ENCODE assay signal across 8 cellular contexts in genomic region chrX:17590892-17591740, GRCh38.
DNase-seq lines count a peak whose midpoint lies in the region; ATAC-seq, FAIRE-seq and TF ChIP-seq lines count a peak whose summit lies in the region.

No MANE protein-coding gene starts in this region.

- H3K9me3 ChIP-seq in trophoblast cell (ENCODE audit: insufficient read depth, low read depth, low read length) = no peaks in the 10 kb centered on the region

- DNase-seq in GM12891 (ENCODE audit: insufficient read length, low spot score) = peak; percentile 4
- DNase-seq in NCI-H345 treated with DMSO at 0.1 percent for 48 hours (lab: John Stamatoyannopoulos, UW; ENCODE audit: unreplicated experiment) = peak; percentile 31
- no peak for DNase-seq in activated T-cell treated with anti-CD3 and anti-CD28 coated beads, Interleukin-2, amount 50 U/mL, for 4 hours
- DNase-seq in foreskin keratinocyte = peak in 1 of 2 donors; percentile 50
- DNase-seq in trophoblast cell = peak; percentile 27 to 64
- DNase-seq in activated effector memory CD4-positive, alpha-beta T cell treated with Interleukin-2 at 50 U/mL for 16 hours = no peak

- no peaks in the 10 kb centered on the region for H3K36me3 Mint-ChIP-seq in activated T-cell treated with anti-CD3 and anti-CD28 coated beads, Interleukin-2, amount 50 U/mL, for 4 hours (ENCODE audit: insufficient read depth)

- no peak overlapping the region for H2BK5ac ChIP-seq in trophoblast cell (ENCODE audit: low read depth, low read length, poor library complexity)

- no peak overlapping the region for H2AFZ ChIP-seq in trophoblast cell (ENCODE audit: insufficient read depth, low read length, poor library complexity)

- no peak for FAIRE-seq in GM12891 (lab: Jason Lieb, UNC)

- WGBS in trophoblast cell (ENCODE audit: extremely low coverage, insufficient coverage, insufficient read length) = no CpG with 5 or more reads among the region's 9 CpGs

- peaks cover 3% of the 10 kb centered on the region for H3K27me3 Mint-ChIP-seq in activated T-cell treated with anti-CD3 and anti-CD28 coated beads, Interleukin-2, amount 50 U/mL, for 4 hours (ENCODE audit: low read depth)

- no peak overlapping the region for H3K18ac ChIP-seq in trophoblast cell (ENCODE audit: low read length)

- H3K9me3 Mint-ChIP-seq in activated T-cell treated with anti-CD3 and anti-CD28 coated beads, Interleukin-2, amount 50 U/mL, for 4 hours = no peaks in the 10 kb centered on the region

- H3K79me2 ChIP-seq in trophoblast cell (ENCODE audit: control insufficient read depth, insufficient read depth, low read length, poor library complexity) = no peaks in the 10 kb centered on the region

- H3K4ac ChIP-seq in trophoblast cell (ENCODE audit: low read depth, low read length) = no peak overlapping the region

- H2BK120ac ChIP-seq in trophoblast cell (ENCODE audit: insufficient read depth, low read length, poor library complexity) = no peak overlapping the region

- H3K4me2 ChIP-seq in trophoblast cell (ENCODE audit: low read length) = no peak overlapping the region

- no peak overlapping the region for H3K23ac ChIP-seq in trophoblast cell (ENCODE audit: low read length)

- ATAC-seq in HG03064 (IDR thresholded peaks at IDR 0.05; ENCODE audit: low read depth, unreplicated experiment) (peak; percentile 58), foreskin keratinocyte (peak; percentile 62)
- peak; percentile 48 to 62 for ATAC-seq in activated T-cell treated with anti-CD3 and anti-CD28 coated beads, Interleukin-2, amount 50 U/mL, for 4 hours

- H2AK5ac ChIP-seq in trophoblast cell (ENCODE audit: low read length) = no peak overlapping the region

- no peak overlapping the region for H4K12ac ChIP-seq in trophoblast cell (ENCODE audit: low read depth, low read length)

- no peak overlapping the region for H2BK12ac ChIP-seq in trophoblast cell (ENCODE audit: low read length)

- no peak overlapping the region for H3K9ac ChIP-seq in trophoblast cell (ENCODE audit: low read length)

- peaks cover 2% of the 10 kb centered on the region for H3K4me1 Mint-ChIP-seq in activated T-cell treated with anti-CD3 and anti-CD28 coated beads, Interleukin-2, amount 50 U/mL, for 4 hours (ENCODE audit: low read depth)

- no peak overlapping the region for H4K91ac ChIP-seq in trophoblast cell (ENCODE audit: low read depth, low read length)

- no peak overlapping the region for H3K4me3 ChIP-seq in trophoblast cell (ENCODE audit: low read depth, low read length)

- no peak overlapping the region for H3K14ac ChIP-seq in trophoblast cell (ENCODE audit: low read length)

- H3K4me3 Mint-ChIP-seq in activated T-cell treated with anti-CD3 and anti-CD28 coated beads, Interleukin-2, amount 50 U/mL, for 4 hours = no peak overlapping the region

- H3K4me1 ChIP-seq in foreskin keratinocyte = peaks cover 20% of the 10 kb centered on the region
- H3K4me1 ChIP-seq in trophoblast cell (ENCODE audit: control insufficient read depth in 1 of 2, insufficient read depth in 2 of 2, low read length in 2 of 2) = no peaks in the 10 kb centered on the region

- TF ChIP-seq POLR2A in GM12891 (IDR thresholded peaks at IDR 0.05; ENCODE audit: low read depth, low read length) = no peak

- TF ChIP-seq CTCF in 22Rv1 (IDR thresholded peaks at IDR 0.05) = peak; percentile 73
- peak; percentile 75 for TF ChIP-seq CTCF in foreskin keratinocyte (conservative IDR thresholded peaks at IDR 0.05)

- H3K27ac ChIP-seq in 22Rv1 = no peak overlapping the region
- no peak overlapping the region for H3K27ac ChIP-seq in foreskin keratinocyte
- no peak overlapping the region for H3K27ac ChIP-seq in trophoblast cell (ENCODE audit: low read depth, low read length)

- H3K79me1 ChIP-seq in trophoblast cell (ENCODE audit: low read length) = no peaks in the 10 kb centered on the region

- no peak overlapping the region for H4K8ac ChIP-seq in trophoblast cell (ENCODE audit: low read depth, low read length)

- H3K36me3 ChIP-seq in trophoblast cell (ENCODE audit: control insufficient read depth in 1 of 2, insufficient read depth in 2 of 2, low read length in 2 of 2) = no peaks in the 10 kb centered on the region

- no peaks in the 10 kb centered on the region for H3K27me3 ChIP-seq in foreskin keratinocyte
- H3K27me3 ChIP-seq in trophoblast cell (ENCODE audit: insufficient read depth, low read length) = no peaks in the 10 kb centered on the region

TF ChIP-seq in GM12891, 5 proteins besides CTCF, POLR2A, EP300 and RAD21:
- TF ChIP-seq SPI1 (IDR thresholded peaks at IDR 0.05; ENCODE audit: low read depth, low read length) (no peak), TAF1 (IDR thresholded peaks at IDR 0.05; ENCODE audit: low read depth, low read length) (no peak), PAX5 (IDR thresholded peaks at IDR 0.05; ENCODE audit: insufficient read depth, low read length, severe bottlenecking) (no peak), POU2F2 (IDR thresholded peaks at IDR 0.05; ENCODE audit: low read depth, low read length) (no peak), POLR2AphosphoS5 (IDR thresholded peaks at IDR 0.05; ENCODE audit: low read depth, low read length) (no peak)

Comparison
In these comparisons a context has a peak if more than half of its experiments do, and no peak if none do; other contexts are left out.
1. DNase-seq: peak in GM12891 (single experiment), NCI-H345 treated with DMSO at 0.1 percent for 48 hours (single experiment) and trophoblast cell (2 of 2); none in activated T-cell treated with anti-CD3 and anti-CD28 coated beads, Interleukin-2, amount 50 U/mL, for 4 hours (single experiment) and activated effector memory CD4-positive, alpha-beta T cell treated with Interleukin-2 at 50 U/mL for 16 hours (single experiment).
2. Peak in every context shown above with its lines, with median percentiles within 50 percentile points of each other: ATAC-seq.